ENCODE assay signal across 8 cellular contexts in the genomic region with DNA sequence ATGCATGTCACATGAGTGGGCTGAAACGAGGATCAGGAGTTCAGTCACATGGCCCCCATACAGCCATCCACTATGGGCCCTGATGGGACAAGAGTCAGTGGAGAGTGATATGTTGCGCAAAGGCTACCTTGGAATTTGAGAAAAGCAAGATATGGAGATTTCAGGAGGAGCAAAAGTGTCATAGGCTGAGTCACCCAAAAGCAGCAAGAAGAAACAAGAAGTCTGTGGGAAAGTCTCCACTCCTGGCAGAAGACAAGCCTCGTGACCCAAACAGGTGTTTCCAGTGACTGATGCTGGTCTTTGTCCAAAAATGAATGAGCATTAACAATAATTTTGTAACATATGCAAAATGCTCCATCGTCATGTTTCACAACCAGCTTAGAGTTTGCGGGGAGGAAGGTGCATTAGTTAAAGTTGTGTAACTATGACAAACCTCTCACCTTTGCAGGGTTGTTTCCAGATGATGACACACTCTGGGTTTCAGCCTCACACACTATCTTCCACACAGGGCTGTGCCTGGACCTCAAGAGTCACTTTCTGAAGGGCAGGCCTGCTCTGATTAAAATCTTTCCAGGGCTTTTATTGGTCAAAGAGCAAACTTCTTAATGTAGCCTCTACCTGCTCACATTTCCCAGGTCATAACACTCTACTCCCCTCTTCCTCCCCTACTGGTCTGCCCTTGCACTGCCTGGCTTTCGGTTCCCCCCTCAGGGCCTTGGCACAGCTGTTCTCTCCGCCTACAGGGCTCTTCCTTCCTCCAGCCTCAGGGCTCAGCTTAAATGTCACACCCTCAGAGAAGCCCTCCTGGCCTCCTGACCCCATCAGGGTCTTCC. TPM values are rescaled to one million over a fixed set of nuclear protein-coding genes. Genes with fewer than 3 reads are reported as not detected.
DNase-seq lines count a peak whose midpoint lies in the region; ATAC-seq and TF ChIP-seq lines count a peak whose summit lies in the region.

No MANE protein-coding gene starts in this region.

- H2AFZ ChIP-seq in DND-41 (ENCODE audit: low read depth, low read length): no peak overlapping the region

- peak; percentile 62 for ATAC-seq in DND-41 (ENCODE audit: insufficient read depth, low read depth)
- ATAC-seq in HG03139 (IDR thresholded peaks at IDR 0.05; ENCODE audit: unreplicated experiment): peak; percentile 74
- peak; percentile 50 to 70 (median 58) for ATAC-seq in right lobe of liver

- no peak for TF ChIP-seq POLR2A in right lobe of liver (IDR thresholded peaks at IDR 0.05)

- TF ChIP-seq CTCF in DND-41 (IDR thresholded peaks at IDR 0.05; ENCODE audit: borderline replicate concordance, extremely low read depth, low read length, poor library complexity, severe bottlenecking) (peak; percentile 17), right lobe of liver (IDR thresholded peaks at IDR 0.05) (peak; percentile 6 to 26 (median 14)), A673 (conservative IDR thresholded peaks at IDR 0.05; ENCODE audit: low read depth, low read length) (no peak)

- H3K79me2 ChIP-seq in DND-41 (ENCODE audit: insufficient read depth, low read length): no peaks in the 10 kb centered on the region

- peaks cover 26% of the 10 kb centered on the region for H3K4me1 Mint-ChIP-seq in T-helper 2 cell treated with Interferon-gamma antibody and Interleukin-4, amounts not matched to agents 5 μg/mL and 100 μg/mL, for 36 hours (ENCODE audit: low read depth)

- CTCF ChIA-PET in HEK293T (lab: Yijun Ruan, JAX) (interaction anchor here (0.7 kb wide), 1 partner anchor 252 kb away, joined by 3 read pairs; no protein-coding TSS in a partner anchor), A673 (lab: Charles Lee) (no interaction called here)

- POLR2A ChIA-PET in HEK293T (lab: Yijun Ruan, JAX): no interaction called here
- POLR2A ChIA-PET in A673 (lab: Charles Lee; ENCODE audit: low non-redundant PET): no interaction called here

- H3K4me3 ChIP-seq in DND-41 (ENCODE audit: low read depth in 1 of 2, low read length in 2 of 2) (no peak overlapping the region), right lobe of liver (no peak overlapping the region), A673 (ENCODE audit: low read depth, low read length, poor library complexity, severe bottlenecking) (no peak overlapping the region)

- BruUV-seq in A673 (replicated peaks; lab: Mats Ljungman, UMichigan): no TSS peak

- no peak overlapping the region for H3K4me3 Mint-ChIP-seq in T-helper 2 cell treated with Interferon-gamma antibody and Interleukin-4, amounts not matched to agents 5 μg/mL and 100 μg/mL, for 36 hours

- H3K27me3 Mint-ChIP-seq in T-helper 2 cell treated with Interferon-gamma antibody and Interleukin-4, amounts not matched to agents 5 μg/mL and 100 μg/mL, for 36 hours (ENCODE audit: low read depth): peaks cover 9% of the 10 kb centered on the region

- intact Hi-C loops in right lobe of liver (cut with DNase I): no loop called here
- intact Hi-C loops in A673 (cut with micrococcal nuclease; ENCODE audit: unreplicated experiment): no loop called here

- WGBS in right lobe of liver (ENCODE audit: insufficient coverage, low coverage, low lambda C conversion rate, missing lambda C conversion rate): 27% methylated on average over 7 of the region's 7 CpGs

- H3K27ac Mint-ChIP-seq in T-helper 2 cell treated with Interferon-gamma antibody and Interleukin-4, amounts not matched to agents 5 μg/mL and 100 μg/mL, for 36 hours: no peak overlapping the region

- H3K36me3 Mint-ChIP-seq in T-helper 2 cell treated with Interferon-gamma antibody and Interleukin-4, amounts not matched to agents 5 μg/mL and 100 μg/mL, for 36 hours (ENCODE audit: low read depth): no peaks in the 10 kb centered on the region

- H3K4me2 ChIP-seq in DND-41 (ENCODE audit: insufficient read depth, low read length): no peak overlapping the region

- H3K27me3 ChIP-seq in DND-41 (ENCODE audit: insufficient read depth, low read length, poor library complexity) (peaks cover 11% of the 10 kb centered on the region), right lobe of liver (no peaks in the 10 kb centered on the region), A673 (replicated peaks; ENCODE audit: insufficient read depth, low read depth, low read length, poor library complexity) (no peaks in the 10 kb centered on the region)

- H3K36me3 ChIP-seq in DND-41 (ENCODE audit: insufficient read depth, low read length): no peaks in the 10 kb centered on the region
- H3K36me3 ChIP-seq in right lobe of liver: no peaks in the 10 kb centered on the region
- no peaks in the 10 kb centered on the region for H3K36me3 ChIP-seq in A673 (ENCODE audit: insufficient read depth, low read length, poor library complexity, severe bottlenecking)

- H3K9me3 Mint-ChIP-seq in T-helper 2 cell treated with Interferon-gamma antibody and Interleukin-4, amounts not matched to agents 5 μg/mL and 100 μg/mL, for 36 hours: no peaks in the 10 kb centered on the region

- H3K9ac ChIP-seq in DND-41 (ENCODE audit: low read depth, low read length): no peak overlapping the region

- no peaks in the 10 kb centered on the region for H3K9me3 ChIP-seq in DND-41 (ENCODE audit: insufficient read depth, low read length, severe bottlenecking)
- no peaks in the 10 kb centered on the region for H3K9me3 ChIP-seq in right lobe of liver
- H3K9me3 ChIP-seq in A673 (ENCODE audit: low read depth, low read length, poor library complexity, severe bottlenecking): no peaks in the 10 kb centered on the region

- H3K4me1 ChIP-seq in DND-41 (ENCODE audit: insufficient read depth, low read length) (no peaks in the 10 kb centered on the region), right lobe of liver (peaks cover 0 to 32% (median 10%) of the 10 kb centered on the region in 4 donors), A673 (ENCODE audit: insufficient read depth, low read length, poor library complexity, severe bottlenecking) (peaks cover 6% of the 10 kb centered on the region)

- H3K27ac ChIP-seq in DND-41 (ENCODE audit: low read length) (no peak overlapping the region), right lobe of liver (peak overlapping the region; percentile 12 to 58 (median 48)), A673 (ENCODE audit: low read depth, low read length, poor library complexity, severe bottlenecking) (no peak overlapping the region)

- no peak for DNase-seq in DND-41
- DNase-seq in GM19240 (ENCODE audit: insufficient read length, low spot score): peak; percentile 24
- peak; percentile 68 for DNase-seq in T-helper 2 cell treated with Interferon-gamma antibody and Interleukin-4, amounts not matched to agents 5 μg/mL and 100 μg/mL, for 36 hours (ENCODE audit: low spot score)
- DNase-seq in right lobe of liver: peak in 2 of 3 donors; percentile 46 to 54
- DNase-seq in HEK293T (ENCODE audit: extremely low spot score): no peak
- DNase-seq in A673 (ENCODE audit: low spot score): no peak
- DNase-seq in amniotic stem cell (lab: John Stamatoyannopoulos, UW): no peak

- no peaks in the 10 kb centered on the region for H4K20me1 ChIP-seq in DND-41 (ENCODE audit: insufficient read depth, low read length)

TF ChIP-seq in HEK293T, 16 proteins besides CTCF, POLR2A, EP300 and RAD21:
- no peak for TF ChIP-seq ELF4 (IDR thresholded peaks at IDR 0.05)
- TF ChIP-seq SP1 (IDR thresholded peaks at IDR 0.05): no peak

RNA-seq across cellular contexts. Expression of a gene that starts 3.9 kb away (rescaled TPM):
- total RNA-seq in right lobe of liver: 100 to 1,000 TPM in 1 of 6 experiments, 10 to 100 TPM in 5; 32.9 to 134 (median 61.0) TPM
- not detected in 2 replicates for total RNA-seq in A673 (2021)

RNA-seq across cellular contexts. Expression of a gene that starts 22.9 kb away (rescaled TPM):
- 10 to 100 TPM; 24.6 to 64.3 (median 52.6) TPM for total RNA-seq in right lobe of liver
- total RNA-seq in A673 (2021): 154 and 155 TPM in 2 replicates

Comparison
In these comparisons a context has a peak if more than half of its experiments do, and no peak if none do; other contexts are left out.
1. DNase-seq: peak in GM19240 (single experiment), T-helper 2 cell treated with Interferon-gamma antibody and Interleukin-4, amounts not matched to agents 5 μg/mL and 100 μg/mL, for 36 hours (single experiment) and right lobe of liver (2 of 3); none in DND-41 (single experiment), HEK293T (single experiment), A673 (single experiment) and amniotic stem cell (single experiment).
2. H3K27ac ChIP-seq: peak in right lobe of liver (3 of 3); none in DND-41 (single experiment) and A673 (single experiment).
3. RNA of a gene that starts 3.9 kb away (total RNA-seq): 32.9 to 134 TPM in right lobe of liver; not detected in A673; every median in the first group is over 10 times any median in the second.
4. Peak in every context shown above with its lines, with median percentiles within 50 percentile points of each other: ATAC-seq.